8 cellular contexts compared by ENCODE assay signal in genomic region chr3:22986958-22987357, GRCh38.
"Had no signal": no experiment of that assay in that cellular context is flagged by ENCODE, and none has a peak within 500 bp of the region (broad histone marks: within the 10 kb centered on the region; RNA-seq: fewer than 3 reads in every experiment).

No MANE protein-coding gene starts in this region.

- H3K9ac ChIP-seq: GM23248 had no signal

- H3K4me1 ChIP-seq: HAP-1 had no signal

- H3K4me3 ChIP-seq: GM23248, HAP-1 had no signal

- H3K27ac ChIP-seq: GM23248, HL-60 had no signal

- ATAC-seq: HCT116 had no signal

- H3K36me3 ChIP-seq: HAP-1 had no signal

- H2AFZ ChIP-seq: GM23248 had no signal

- DNase-seq: GM23248, GOT3, H7, HFFc6, KG1 had no signal

- H3K9me3 ChIP-seq: HAP-1 had no signal
